7 cellular contexts compared by ENCODE assay signal in genomic region chr18:51570071-51570470, GRCh38.
DNase-seq lines count a peak whose midpoint lies in the region; ATAC-seq and TF ChIP-seq lines count a peak whose summit lies in the region.
"Not testable (repeated sequence)": the region's sequence is repeated elsewhere in the genome, so short reads cannot be mapped to it uniquely, and the experiment has no call there.

No MANE protein-coding gene starts in this region.

- H2AK5ac ChIP-seq in mesendoderm (ENCODE audit: low read length) = not testable (repeated sequence)

- not testable (repeated sequence) for H3K18ac ChIP-seq in mesendoderm (ENCODE audit: low read length)

- not testable (repeated sequence) for H4K20me1 ChIP-seq in GM23338 (replicated peaks; ENCODE audit: insufficient read depth); neural progenitor cell (ENCODE audit: low read depth)

- H3K23ac ChIP-seq in mesendoderm (ENCODE audit: low read length) = not testable (repeated sequence)

- peaks cover 14% of the 10 kb centered on the region for H3K4me1 Mint-ChIP-seq in GM23338
- peaks cover 34% of the 10 kb centered on the region for H3K4me1 Mint-ChIP-seq in endodermal cell
- not testable (repeated sequence) for H3K4me1 Mint-ChIP-seq in nephron progenitor cell
- peaks cover 10% of the 10 kb centered on the region for H3K4me1 Mint-ChIP-seq in neural progenitor cell

- H3K79me1 ChIP-seq in mesendoderm (ENCODE audit: low read length) = not testable (repeated sequence)

- DNase-seq in GM23338 (ENCODE audit: low spot score); nephron progenitor cell; neural progenitor cell (ENCODE audit: low spot score): not testable (repeated sequence)
- DNase-seq in endodermal cell (peak; percentile 69), esophagus muscularis mucosa (ENCODE audit: extremely low spot score) (peak; percentile 42), mesendoderm (peak; percentile 74)

- ATAC-seq in GM23338 = not testable (repeated sequence)

- H3K9me2 ChIP-seq in GM23338 (ENCODE audit: insufficient read depth) = not testable (repeated sequence)

- not testable (repeated sequence) for H3K79me2 ChIP-seq in GM23338 (replicated peaks; ENCODE audit: insufficient read depth); mesendoderm (ENCODE audit: control insufficient read depth, insufficient read depth, low read length); neural progenitor cell (ENCODE audit: low read depth)

- H2BK120ac ChIP-seq in mesendoderm (ENCODE audit: low read depth, low read length) = not testable (repeated sequence)

- H3K27ac ChIP-seq in GM23338 (ENCODE audit: low read depth); endodermal cell (ENCODE audit: low read depth, low read length); esophagus muscularis mucosa (replicated peaks in 1 of 4); mesendoderm (ENCODE audit: low read depth, low read length); neural progenitor cell: not testable (repeated sequence)
- H3K27ac ChIP-seq in HUES6 (ENCODE audit: low read depth, low read length) = peak overlapping the region; percentile 62; the same call in 1 of the 2 replicates

- TF ChIP-seq CTCF in GM23338 (conservative IDR thresholded peaks at IDR 0.05; ENCODE audit: low read depth in 2 of 2); endodermal cell (conservative IDR thresholded peaks at IDR 0.05); esophagus muscularis mucosa (IDR thresholded peaks at IDR 0.05); nephron progenitor cell (IDR thresholded peaks at IDR 0.05); neural progenitor cell (IDR thresholded peaks at IDR 0.05): not testable (repeated sequence)

- H4K8ac ChIP-seq in mesendoderm (ENCODE audit: low read depth, low read length) = not testable (repeated sequence)

- H3K4me3 ChIP-seq in GM23338; HUES6 (ENCODE audit: low read depth, low read length); endodermal cell (ENCODE audit: low read length); esophagus muscularis mucosa; mesendoderm (ENCODE audit: low read length); neural progenitor cell: not testable (repeated sequence)

- H3K27me3 ChIP-seq in GM23338 (ENCODE audit: insufficient read depth); HUES6 (ENCODE audit: control insufficient read depth, insufficient read depth, low read length); endodermal cell (ENCODE audit: control insufficient read depth, insufficient read depth, low read length, poor library complexity, severe bottlenecking); esophagus muscularis mucosa; mesendoderm (ENCODE audit: insufficient read depth, low read length, poor library complexity); neural progenitor cell: not testable (repeated sequence)

- not testable (repeated sequence) for H3K4me3 Mint-ChIP-seq in GM23338, endodermal cell, nephron progenitor cell, neural progenitor cell

- H3K4ac ChIP-seq in mesendoderm (ENCODE audit: low read depth, low read length) = peak overlapping the region; percentile 70

- intact Hi-C loops in esophagus muscularis mucosa (cut with DNase I) = not testable (repeated sequence)

- H3K4me1 ChIP-seq in GM23338 (ENCODE audit: insufficient read depth); HUES6 (ENCODE audit: control insufficient read depth, insufficient read depth, low read length); esophagus muscularis mucosa; mesendoderm (ENCODE audit: control insufficient read depth, low read depth, low read length): not testable (repeated sequence)
- H3K4me1 ChIP-seq in endodermal cell (ENCODE audit: control insufficient read depth, insufficient read depth, low read length) = peaks cover 16% of the 10 kb centered on the region
- peaks cover 13% of the 10 kb centered on the region for H3K4me1 ChIP-seq in neural progenitor cell

- not testable (repeated sequence) for H4K5ac ChIP-seq in mesendoderm (ENCODE audit: low read length)

- WGBS in endodermal cell (ENCODE audit: insufficient coverage in 1 of 2, insufficient read length in 1 of 2), 2 experiments = 22% methylated on average over 4 of the region's 4 CpGs; no CpG with 5 or more reads in 1 of the 2 experiments
- WGBS in esophagus muscularis mucosa = 82% methylated on average over 4 of the region's 4 CpGs
- WGBS in mesendoderm (ENCODE audit: extremely low coverage, insufficient coverage, low lambda C conversion rate) = no CpG with 5 or more reads among the region's 4 CpGs

- peak overlapping the region; percentile 24; the same call in 1 of the 2 replicates for H3K27ac Mint-ChIP-seq in GM23338
- H3K27ac Mint-ChIP-seq in endodermal cell = not testable (repeated sequence)
- peak overlapping the region; percentile 37 for H3K27ac Mint-ChIP-seq in nephron progenitor cell
- H3K27ac Mint-ChIP-seq in neural progenitor cell = peak overlapping the region; percentile 9

- TF ChIP-seq POLR2A in esophagus muscularis mucosa (IDR thresholded peaks at IDR 0.05; ENCODE audit: low read depth) = not testable (repeated sequence)

- not testable (repeated sequence) for H3K36me3 Mint-ChIP-seq in GM23338 (ENCODE audit: low read depth); endodermal cell (ENCODE audit: low read depth); nephron progenitor cell (ENCODE audit: low read depth); neural progenitor cell

- not testable (repeated sequence) for H2BK5ac ChIP-seq in mesendoderm (ENCODE audit: low read length)

- H3K56ac ChIP-seq in mesendoderm (ENCODE audit: low read length) = not testable (repeated sequence)

- H3K27me3 Mint-ChIP-seq in GM23338 (ENCODE audit: insufficient read depth, low read depth, poor library complexity); endodermal cell (ENCODE audit: insufficient read depth); nephron progenitor cell (ENCODE audit: low read depth, poor library complexity); neural progenitor cell (ENCODE audit: insufficient read depth, low read depth): not testable (repeated sequence)

- TF ChIP-seq EP300 in esophagus muscularis mucosa (IDR thresholded peaks at IDR 0.05) = not testable (repeated sequence)

- not testable (repeated sequence) for H3F3A ChIP-seq in GM23338 (replicated peaks; ENCODE audit: low read depth); neural progenitor cell (ENCODE audit: low read depth)

- H3K9me3 ChIP-seq in HUES6 (ENCODE audit: control insufficient read depth, insufficient read depth, low read depth, low read length); esophagus muscularis mucosa; neural progenitor cell (ENCODE audit: low read depth): not testable (repeated sequence)
- peaks cover 14% of the 10 kb centered on the region for H3K9me3 ChIP-seq in endodermal cell (ENCODE audit: control insufficient read depth, low read length)

- H3K36me3 ChIP-seq in GM23338 (ENCODE audit: insufficient read depth); HUES6 (ENCODE audit: control insufficient read depth, insufficient read depth, low read length); endodermal cell (ENCODE audit: control insufficient read depth, insufficient read depth, low read length); esophagus muscularis mucosa; mesendoderm (ENCODE audit: control insufficient read depth, insufficient read depth, low read length); neural progenitor cell: not testable (repeated sequence)

- H2BK15ac ChIP-seq in mesendoderm (replicated peaks; ENCODE audit: low read depth) = not testable (repeated sequence)

- H3K9me3 Mint-ChIP-seq in GM23338, endodermal cell, nephron progenitor cell, neural progenitor cell: not testable (repeated sequence)

- H3K4me2 ChIP-seq in GM23338; mesendoderm (ENCODE audit: low read length); neural progenitor cell: not testable (repeated sequence)

- not testable (repeated sequence) for H3K9ac ChIP-seq in HUES6 (ENCODE audit: low read length); endodermal cell (ENCODE audit: extremely low read depth, low read length, poor library complexity, severe bottlenecking); mesendoderm (ENCODE audit: low read length); neural progenitor cell

- H2AFZ ChIP-seq in GM23338; neural progenitor cell (replicated peaks): not testable (repeated sequence)
